ENCODE assay signal across 24 cellular contexts in the genomic region with DNA sequence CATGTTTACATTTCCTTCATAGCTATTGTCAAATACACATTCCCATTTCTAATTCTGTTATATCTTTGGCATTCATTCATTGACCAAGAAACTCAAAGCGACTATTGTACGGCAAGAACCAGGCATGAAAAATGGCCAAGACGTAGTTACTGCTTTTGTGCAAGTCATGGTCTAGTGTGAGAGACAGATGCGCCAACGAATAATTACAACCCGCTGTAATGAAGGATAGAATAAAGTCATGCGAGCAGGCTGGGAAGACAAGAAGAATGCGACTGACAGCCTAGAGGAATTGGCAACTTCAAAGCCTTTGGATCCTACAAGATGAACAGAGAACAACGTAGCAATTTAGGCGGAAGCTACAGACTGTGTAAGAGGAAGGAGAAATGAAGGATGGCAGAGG.
"Had no signal": no experiment of that assay in that cellular context is flagged by ENCODE, and none has a peak within 500 bp of the region (broad histone marks: within the 10 kb centered on the region; RNA-seq: fewer than 3 reads in every experiment).

No MANE protein-coding gene starts in this region.

- ATAC-seq: left ventricle myocardium superior; lower lobe of right lung; mucosa of descending colon; natural killer cell treated with Interleukin-12 subunit alpha and Interleukin-12 subunit beta and Interleukin-15 and Interleukin-18, amount 100 ng/mL, for 72 hours; pancreas; stimulated activated effector memory CD8-positive, alpha-beta T cell treated with anti-CD3 and anti-CD28 coated beads, Interleukin-12 subunit alpha, Interleukin-12 subunit beta, amount 100 ng/mL, for 72 hours had no signal

- H3K27ac ChIP-seq: colonic mucosa, esophagus squamous epithelium, lower lobe of right lung, neutrophil, pancreas, right atrium auricular region, sigmoid colon, stomach, testis, tibial nerve, upper lobe of left lung had no signal

- H3K27me3 ChIP-seq: colonic mucosa, esophagus squamous epithelium, neutrophil, pancreas, right atrium auricular region, sigmoid colon, stomach, testis, tibial nerve, upper lobe of left lung had no signal

- H3K4me3 ChIP-seq: colonic mucosa, esophagus squamous epithelium, lower lobe of right lung, mucosa of descending colon, pancreas, right atrium auricular region, sigmoid colon, stomach, testis, tibial nerve, upper lobe of left lung had no signal

- DNase-seq: colonic mucosa; effector memory CD4-positive, alpha-beta T cell; esophagus squamous epithelium; foreskin melanocyte; left ventricle myocardium superior; lower lobe of right lung; mucosa of descending colon; naive B cell; pancreas; sigmoid colon; stimulated activated CD4-positive, alpha-beta T cell treated with anti-CD3 and anti-CD28 coated beads, Interleukin-2, amount 100 ng/mL, for 24 hours; stimulated activated CD4-positive, alpha-beta T cell treated with anti-CD3 and anti-CD28 coated beads, Interleukin-4, amount 100 ng/mL, for 24 hours; stimulated activated naive CD4-positive, alpha-beta T cell treated with Interleukin-2 at 50 U/mL for 16 hours; stomach; testis; upper lobe of left lung had no signal

- FAIRE-seq: endothelial cell of umbilical vein, keratinocyte, pancreas, urothelium cell line had no signal

- H3K36me3 ChIP-seq: colonic mucosa, esophagus squamous epithelium, lower lobe of right lung, neutrophil, pancreas, right atrium auricular region, sigmoid colon, stomach, tibial nerve, upper lobe of left lung had no signal

- H3K9me3 ChIP-seq: colonic mucosa, esophagus squamous epithelium, lower lobe of right lung, neutrophil, pancreas, right atrium auricular region, testis, upper lobe of left lung had no signal

- H3K4me1 ChIP-seq: colonic mucosa, esophagus squamous epithelium, lower lobe of right lung, pancreas, right atrium auricular region, sigmoid colon, stomach, testis, tibial nerve, upper lobe of left lung had no signal
